ENCODE assay signal across 8 cellular contexts in genomic region chr15:47717036-47717611, GRCh38. TPM values are rescaled to one million over a fixed set of nuclear protein-coding genes. Genes with fewer than 3 reads are reported as not detected.
DNase-seq lines count a peak whose midpoint lies in the region; ATAC-seq, FAIRE-seq and TF ChIP-seq lines count a peak whose summit lies in the region.

A gene with protein sequence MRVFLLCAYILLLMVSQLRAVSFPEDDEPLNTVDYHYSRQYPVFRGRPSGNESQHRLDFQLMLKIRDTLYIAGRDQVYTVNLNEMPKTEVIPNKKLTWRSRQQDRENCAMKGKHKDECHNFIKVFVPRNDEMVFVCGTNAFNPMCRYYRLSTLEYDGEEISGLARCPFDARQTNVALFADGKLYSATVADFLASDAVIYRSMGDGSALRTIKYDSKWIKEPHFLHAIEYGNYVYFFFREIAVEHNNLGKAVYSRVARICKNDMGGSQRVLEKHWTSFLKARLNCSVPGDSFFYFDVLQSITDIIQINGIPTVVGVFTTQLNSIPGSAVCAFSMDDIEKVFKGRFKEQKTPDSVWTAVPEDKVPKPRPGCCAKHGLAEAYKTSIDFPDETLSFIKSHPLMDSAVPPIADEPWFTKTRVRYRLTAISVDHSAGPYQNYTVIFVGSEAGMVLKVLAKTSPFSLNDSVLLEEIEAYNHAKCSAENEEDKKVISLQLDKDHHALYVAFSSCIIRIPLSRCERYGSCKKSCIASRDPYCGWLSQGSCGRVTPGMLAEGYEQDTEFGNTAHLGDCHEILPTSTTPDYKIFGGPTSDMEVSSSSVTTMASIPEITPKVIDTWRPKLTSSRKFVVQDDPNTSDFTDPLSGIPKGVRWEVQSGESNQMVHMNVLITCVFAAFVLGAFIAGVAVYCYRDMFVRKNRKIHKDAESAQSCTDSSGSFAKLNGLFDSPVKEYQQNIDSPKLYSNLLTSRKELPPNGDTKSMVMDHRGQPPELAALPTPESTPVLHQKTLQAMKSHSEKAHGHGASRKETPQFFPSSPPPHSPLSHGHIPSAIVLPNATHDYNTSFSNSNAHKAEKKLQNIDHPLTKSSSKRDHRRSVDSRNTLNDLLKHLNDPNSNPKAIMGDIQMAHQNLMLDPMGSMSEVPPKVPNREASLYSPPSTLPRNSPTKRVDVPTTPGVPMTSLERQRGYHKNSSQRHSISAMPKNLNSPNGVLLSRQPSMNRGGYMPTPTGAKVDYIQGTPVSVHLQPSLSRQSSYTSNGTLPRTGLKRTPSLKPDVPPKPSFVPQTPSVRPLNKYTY (plus strand): TSS chr15:47717505. CDS start chr15:47759799, 42,294 bp downstream.

- peaks cover 0 to 48% (median 20%) of the 10 kb centered on the region in 9 donors for H3K4me1 ChIP-seq in heart right ventricle
- H3K4me1 ChIP-seq in osteoblast (ENCODE audit: insufficient read depth, low read length), result peaks cover 10% of the 10 kb centered on the region

- H3K27ac ChIP-seq in adipose tissue (ENCODE audit: low read depth, low read length), result peak within 1 kb of the TSS; percentile 40
- peak within 1 kb of the TSS; percentile 73 to 94 (median 89) for H3K27ac ChIP-seq in heart right ventricle
- H3K27ac ChIP-seq in osteoblast (ENCODE audit: low read depth, low read length), result no peak within 1 kb of the TSS

- WGBS in adipose tissue, 3 donors, result 1 to 2% (median 1%) methylated on average over 40 of the region's 40 CpGs
- WGBS in heart right ventricle, 2 donors, result 1% methylated on average over 40 of the region's 40 CpGs

- no peaks in the 10 kb centered on the region for H3K9me3 ChIP-seq in heart right ventricle
- no peaks in the 10 kb centered on the region for H3K9me3 ChIP-seq in osteoblast (ENCODE audit: low read depth, low read length)

- FAIRE-seq in D721Med (lab: Jason Lieb, UNC), result no peak

- H3K4me1 Mint-ChIP-seq in T-helper 2 cell treated with Interferon-gamma antibody and Interleukin-4, amounts not matched to agents 5 μg/mL and 100 μg/mL, for 36 hours (ENCODE audit: low read depth), result peaks cover 2% of the 10 kb centered on the region

- ATAC-seq in heart right ventricle, result peak; percentile 77 to 90 (median 82)
- ATAC-seq in HG03095 (IDR thresholded peaks at IDR 0.05; ENCODE audit: unreplicated experiment), result no peak
- ATAC-seq in GM19023 (IDR thresholded peaks at IDR 0.05; ENCODE audit: unreplicated experiment), result no peak

- peak within 1 kb of the TSS; percentile 81 for H2AFZ ChIP-seq in osteoblast (ENCODE audit: low read length)

- H3K79me2 ChIP-seq in osteoblast (ENCODE audit: insufficient read depth, low read length), result no peaks in the 10 kb centered on the region

- intact Hi-C loops in heart right ventricle (cut with DNase I), result loop anchor here in 9 of 10 donors (5.0 to 10.0 kb wide), 10 partner anchors 78 to 522 kb away; no protein-coding TSS in a partner anchor

- H3K27me3 Mint-ChIP-seq in T-helper 2 cell treated with Interferon-gamma antibody and Interleukin-4, amounts not matched to agents 5 μg/mL and 100 μg/mL, for 36 hours (ENCODE audit: low read depth), result peaks cover 63% of the 10 kb centered on the region

- no peaks in the 10 kb centered on the region for H4K20me1 ChIP-seq in osteoblast (ENCODE audit: insufficient read depth, low read length)

- peaks cover 0 to 63% (median 0%) of the 10 kb centered on the region in 7 donors for H3K27me3 ChIP-seq in heart right ventricle
- H3K27me3 ChIP-seq in osteoblast (ENCODE audit: insufficient read depth, low read length), result peaks cover 66% of the 10 kb centered on the region

- no peak within 1 kb of the TSS for H3K4me3 Mint-ChIP-seq in T-helper 2 cell treated with Interferon-gamma antibody and Interleukin-4, amounts not matched to agents 5 μg/mL and 100 μg/mL, for 36 hours

- H3K9me3 Mint-ChIP-seq in T-helper 2 cell treated with Interferon-gamma antibody and Interleukin-4, amounts not matched to agents 5 μg/mL and 100 μg/mL, for 36 hours, result no peaks in the 10 kb centered on the region

- H3K4me3 ChIP-seq in heart right ventricle (peak within 1 kb of the TSS; percentile 70 to 98 (median 88)), osteoblast (ENCODE audit: insufficient read depth, low read length) (peak within 1 kb of the TSS; percentile 68)

- DNase-seq in D721Med (ENCODE audit: insufficient read length, low spot score) (peak; percentile 33), NCI-H1436 (lab: John Stamatoyannopoulos, UW) (peak; percentile 73), heart right ventricle (peak; percentile 72 to 83), osteoblast (ENCODE audit: insufficient read length, low spot score, missing footprints) (peak; percentile 87)
- no peak for DNase-seq in T-helper 2 cell treated with Interferon-gamma antibody and Interleukin-4, amounts not matched to agents 5 μg/mL and 100 μg/mL, for 36 hours (ENCODE audit: low spot score)

- H3K36me3 Mint-ChIP-seq in T-helper 2 cell treated with Interferon-gamma antibody and Interleukin-4, amounts not matched to agents 5 μg/mL and 100 μg/mL, for 36 hours (ENCODE audit: low read depth), result no peaks in the 10 kb centered on the region

- H3K36me3 ChIP-seq in heart right ventricle (no peaks in the 10 kb centered on the region), osteoblast (ENCODE audit: insufficient read depth, low read length) (no peaks in the 10 kb centered on the region)

- TF ChIP-seq CTCF in D721Med (IDR thresholded peaks at IDR 0.05; ENCODE audit: insufficient read depth, missing control alignments), result no peak
- peak; percentile 21 to 77 (median 48) for TF ChIP-seq CTCF in heart right ventricle (IDR thresholded peaks at IDR 0.05)
- no peak for TF ChIP-seq CTCF in osteoblast (IDR thresholded peaks at IDR 0.05; ENCODE audit: extremely low read depth, low read depth, low read length)

- H3K4me2 ChIP-seq in osteoblast (ENCODE audit: insufficient read depth, low read length), result peak within 1 kb of the TSS; percentile 87

- H3K27ac Mint-ChIP-seq in T-helper 2 cell treated with Interferon-gamma antibody and Interleukin-4, amounts not matched to agents 5 μg/mL and 100 μg/mL, for 36 hours, result no peak within 1 kb of the TSS

RNA-seq across cellular contexts. Expression of the gene that starts here (rescaled TPM):
- 1 to 10 TPM; 1.7 to 2.8 (median 2.1) TPM for polyA plus RNA-seq in adipose tissue
- 10 to 100 TPM in 7 of 10 donors, 1 to 10 TPM in 3; 4.6 to 20.1 (median 12.9) TPM for total RNA-seq in heart right ventricle
- 1 to 10 TPM; 1.4 to 7.3 TPM for polyA plus RNA-seq in heart right ventricle
- 8.0 and 16.2 TPM in 2 replicates for total RNA-seq in osteoblast

Comparison
In these comparisons a context has a peak if more than half of its experiments do, and no peak if none do; other contexts are left out.
1. CTCF ChIP-seq: peak in heart right ventricle (9 of 9); none in D721Med (single experiment) and osteoblast (single experiment).
2. ATAC-seq: peak in heart right ventricle (8 of 8); none in HG03095 (single experiment) and GM19023 (single experiment).